8 cellular contexts compared by ENCODE assay signal in the genomic region with DNA sequence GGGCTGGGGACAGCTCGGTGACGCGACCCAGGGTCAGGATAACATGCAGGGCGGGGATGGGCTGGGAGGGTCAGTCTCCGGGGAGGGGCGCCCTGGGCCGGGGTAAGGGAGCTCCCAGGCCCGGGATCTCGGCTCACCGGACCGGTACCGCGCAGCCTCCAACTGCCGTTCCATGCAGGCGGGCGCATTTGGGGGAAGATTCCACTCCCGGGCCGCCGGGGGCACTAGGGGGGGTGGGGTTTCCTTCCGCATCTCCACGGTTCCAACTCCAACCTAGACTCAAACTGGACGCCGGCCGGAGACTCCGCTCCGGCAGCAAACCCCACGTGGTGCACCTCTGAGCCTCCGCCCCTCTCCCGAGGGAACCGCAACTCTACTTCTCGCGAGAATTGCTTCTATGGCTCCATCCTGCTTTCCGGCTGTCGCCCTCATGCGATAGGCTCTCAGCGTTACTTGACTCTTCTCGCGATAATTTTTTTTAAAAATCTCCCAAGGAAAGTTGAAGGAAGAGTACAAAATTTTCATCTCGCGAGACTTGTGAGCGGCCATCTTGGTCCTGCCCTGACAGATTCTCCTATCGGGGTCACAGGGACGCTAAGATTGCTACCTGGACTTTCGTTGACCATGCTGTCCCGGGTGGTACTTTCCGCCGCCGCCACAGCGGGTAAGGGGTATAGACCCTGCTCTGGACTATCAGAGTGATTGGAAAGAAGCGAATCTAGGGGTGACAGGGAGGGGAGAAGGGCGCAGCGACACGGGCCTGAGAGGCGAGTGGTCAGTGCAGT.
A peak's percentile ranks its signal among the peaks of the same experiment; 100 is the strongest.
DNase-seq lines count a peak whose midpoint lies in the region; ATAC-seq and FAIRE-seq lines count a peak whose summit lies in the region.

A gene with protein sequence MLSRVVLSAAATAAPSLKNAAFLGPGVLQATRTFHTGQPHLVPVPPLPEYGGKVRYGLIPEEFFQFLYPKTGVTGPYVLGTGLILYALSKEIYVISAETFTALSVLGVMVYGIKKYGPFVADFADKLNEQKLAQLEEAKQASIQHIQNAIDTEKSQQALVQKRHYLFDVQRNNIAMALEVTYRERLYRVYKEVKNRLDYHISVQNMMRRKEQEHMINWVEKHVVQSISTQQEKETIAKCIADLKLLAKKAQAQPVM (plus strand): TSS at position 547 of the 785 bp plus-strand sequence. CDS start 78 bp downstream, at position 625.
A gene (minus strand): TSS at position 339 of the 785 bp plus-strand sequence. CDS start 87 bp downstream, at position 252.

- no peak for FAIRE-seq in HTR-8/SVneo (lab: Jason Lieb, UNC)

- H3K4me1 Mint-ChIP-seq in effector memory CD8-positive, alpha-beta T cell (ENCODE audit: low read depth in 2 of 2), result peaks cover 46 to 66% of the 10 kb centered on the region in 2 donors

- peak within 1 kb of the TSS; percentile 100 for H3K4me3 Mint-ChIP-seq in effector memory CD8-positive, alpha-beta T cell

- ATAC-seq in GM21367 (IDR thresholded peaks at IDR 0.05; ENCODE audit: unreplicated experiment), result peak; percentile 82
- peak; percentile 94 for ATAC-seq in effector memory CD8-positive, alpha-beta T cell (replicated peaks)

- no peaks in the 10 kb centered on the region for H3K9me3 Mint-ChIP-seq in effector memory CD8-positive, alpha-beta T cell

- H3K36me3 Mint-ChIP-seq in effector memory CD8-positive, alpha-beta T cell (ENCODE audit: insufficient read depth), result peaks cover 54% of the 10 kb centered on the region

- no peaks in the 10 kb centered on the region for H3K27me3 Mint-ChIP-seq in effector memory CD8-positive, alpha-beta T cell

- DNase-seq in COLO829 (ENCODE audit: low spot score) (peak; percentile 98), HTR-8/SVneo (ENCODE audit: insufficient read length, low spot score) (peak; percentile 91), NOMO-1 treated with dmso at 0.1 percent for 144 hours (lab: John Stamatoyannopoulos, UW; ENCODE audit: unreplicated experiment) (peak; percentile 99), medulla oblongata (ENCODE audit: extremely low spot score) (peak; percentile 99)
- peak; percentile 58 to 78 (median 69) for DNase-seq in activated CD8-positive, alpha-beta memory T cell treated with anti-CD3 and anti-CD28 coated beads for 48 hours (ENCODE audit: low read depth in 2 of 3, low spot score in 2 of 3)
- DNase-seq in effector memory CD8-positive, alpha-beta T cell, result peak; percentile 85 to 88 (median 86)
- peak; percentile 80 for DNase-seq in stimulated activated CD8-positive, alpha-beta memory T cell treated with anti-CD3 and anti-CD28 coated beads, Interleukin-12 subunit alpha, Interleukin-12 subunit beta, amount 100 ng/mL, for 1 hour (ENCODE audit: low read depth)

- H3K27ac Mint-ChIP-seq in effector memory CD8-positive, alpha-beta T cell, result peak within 1 kb of the TSS; percentile 100

Comparison
In these comparisons a context has a peak if more than half of its experiments do, and no peak if none do; other contexts are left out.
1. Peak in every context shown above with its lines: DNase-seq and ATAC-seq.